ENCODE assay signal across 16 cellular contexts in genomic region chr17:79559111-79559887, GRCh38. TPM values are rescaled to one million over a fixed set of nuclear protein-coding genes. Genes with fewer than 3 reads are reported as not detected.
DNase-seq lines count a peak whose midpoint lies in the region; ATAC-seq and TF ChIP-seq lines count a peak whose summit lies in the region.
"Had no signal": no experiment of that assay in that cellular context is flagged by ENCODE, and none has a peak within 500 bp of the region (broad histone marks: within the 10 kb centered on the region; RNA-seq: fewer than 3 reads in every experiment).

No MANE protein-coding gene starts in this region.

- H3K27ac Mint-ChIP-seq in activated naive CD4-positive, alpha-beta T cell treated with anti-CD3 and anti-CD28 coated beads, Interleukin-2, amount 50 U/mL, for 24 hours, result peak overlapping the region; percentile 0
- no peak overlapping the region for H3K27ac Mint-ChIP-seq in T-cell
- H3K27ac Mint-ChIP-seq: CD4-positive, CD25-positive, alpha-beta regulatory T cell had no signal

- H3K36me3 Mint-ChIP-seq in activated naive CD4-positive, alpha-beta T cell treated with anti-CD3 and anti-CD28 coated beads, Interleukin-2, amount 50 U/mL, for 24 hours, result no peaks in the 10 kb centered on the region
- H3K36me3 Mint-ChIP-seq in T-cell, result no peaks in the 10 kb centered on the region

- TF ChIP-seq CTCF in HEK293 (tag by site-specific recombination; IDR thresholded peaks at IDR 0.05), result no peak
- TF ChIP-seq CTCF in dorsolateral prefrontal cortex (IDR thresholded peaks at IDR 0.05 in 54 of 56, conservative IDR thresholded peaks at IDR 0.05 in 2 of 56; ENCODE audit: low read depth in 1 of 56, partially characterized antibody in 56 of 56), result no peak

- H3K79me1 ChIP-seq in neuronal stem cell (ENCODE audit: low read depth, low read length), result no peaks in the 10 kb centered on the region

- H4K8ac ChIP-seq in neuronal stem cell (ENCODE audit: low read depth, low read length), result no peak overlapping the region

- H2BK15ac ChIP-seq in neuronal stem cell (ENCODE audit: low read length), result no peak overlapping the region

- H3K18ac ChIP-seq in neuronal stem cell (ENCODE audit: low read length), result no peak overlapping the region

- no CpG with 5 or more reads among the region's 2 CpGs for WGBS in neuronal stem cell (ENCODE audit: extremely low coverage in 2 of 2, insufficient read length in 2 of 2, insufficient replicate concordance in 1 of 2), 2 donors

- H3K9me3 Mint-ChIP-seq in activated naive CD4-positive, alpha-beta T cell treated with anti-CD3 and anti-CD28 coated beads, Interleukin-2, amount 50 U/mL, for 24 hours, result no peaks in the 10 kb centered on the region
- H3K9me3 Mint-ChIP-seq in T-cell, result peaks cover 0 to 4% (median 0%) of the 10 kb centered on the region in 3 donors

- peaks cover 0 to 49% (median 3%) of the 10 kb centered on the region in 45 donors for H3K27me3 ChIP-seq in dorsolateral prefrontal cortex
- H3K27me3 ChIP-seq in neuronal stem cell (ENCODE audit: control insufficient read depth in 3 of 3, insufficient read depth in 3 of 3, low read depth in 1 of 3, low read length in 3 of 3), result peaks cover 0 to 3% (median 0%) of the 10 kb centered on the region in 3 experiments

- ATAC-seq in GM21717 (IDR thresholded peaks at IDR 0.05; ENCODE audit: unreplicated experiment), result no peak
- ATAC-seq in T-cell (replicated peaks in 1 of 4), result no peak
- ATAC-seq: HCT116 had no signal

- H3K4me2 ChIP-seq in neuronal stem cell (ENCODE audit: insufficient read depth, low read length, poor library complexity, severe bottlenecking), result no peak overlapping the region

- H2AFZ ChIP-seq in neuronal stem cell (ENCODE audit: low read length), result no peak overlapping the region
- H2AFZ ChIP-seq: GM23248 had no signal

- no peak overlapping the region for H3K23ac ChIP-seq in neuronal stem cell (ENCODE audit: low read depth, low read length, poor library complexity)

- no peak overlapping the region for H2AK5ac ChIP-seq in neuronal stem cell (ENCODE audit: low read depth, low read length)

- H3K14ac ChIP-seq in neuronal stem cell (ENCODE audit: low read length), result no peak overlapping the region

- POLR2A ChIA-PET in HEK293 (lab: Yijun Ruan, JAX) (no interaction called here), T-cell (lab: Charles Lee) (no interaction called here)

- DNase-seq in activated naive CD4-positive, alpha-beta T cell treated with anti-CD3 and anti-CD28 coated beads, Interleukin-2, amount 50 U/mL, for 16 hours, result no peak
- DNase-seq in dorsolateral prefrontal cortex, result no peak
- DNase-seq in neuronal stem cell (ENCODE audit: low spot score), result no peak
- no peak for DNase-seq in T-cell
- DNase-seq in NCI-H1417 (lab: John Stamatoyannopoulos, UW), result no peak
- DNase-seq: CD4-positive, CD25-positive, alpha-beta regulatory T cell; DMS53; GF-D8; GM23248 had no signal

- no peak overlapping the region for H4K91ac ChIP-seq in neuronal stem cell (ENCODE audit: low read depth, low read length, poor library complexity)

- H3K36me3 ChIP-seq in HEK293 (ENCODE audit: control insufficient read depth in 2 of 2, insufficient read depth in 1 of 2, low read length in 2 of 2) (no peaks in the 10 kb centered on the region; a peak in 1 of 3 replicates), neuronal stem cell (replicated peaks in 1 of 2; ENCODE audit: control insufficient read depth in 2 of 2, insufficient read depth in 2 of 2, low read length in 2 of 2) (no peaks in the 10 kb centered on the region)

- H3K4ac ChIP-seq in neuronal stem cell (ENCODE audit: low read length), result no peak overlapping the region

- no peak overlapping the region for H3K4me3 ChIP-seq in HEK293 (ENCODE audit: low read depth, low read length)
- no peak overlapping the region for H3K4me3 ChIP-seq in dorsolateral prefrontal cortex
- no peak overlapping the region for H3K4me3 ChIP-seq in neuronal stem cell (ENCODE audit: low read length in 2 of 2)
- H3K4me3 ChIP-seq: GM23248 had no signal

- no peak overlapping the region for H2BK5ac ChIP-seq in neuronal stem cell (ENCODE audit: low read length)

- H2BK120ac ChIP-seq in neuronal stem cell (ENCODE audit: low read depth, low read length), result no peak overlapping the region

- CTCF ChIA-PET in HEK293 (lab: Yijun Ruan, JAX), result no interaction called here
- CTCF ChIA-PET in T-cell (lab: Charles Lee), result no interaction called here

- H3K4me3 Mint-ChIP-seq in activated naive CD4-positive, alpha-beta T cell treated with anti-CD3 and anti-CD28 coated beads, Interleukin-2, amount 50 U/mL, for 24 hours, result no peak overlapping the region
- no peak overlapping the region for H3K4me3 Mint-ChIP-seq in T-cell
- H3K4me3 Mint-ChIP-seq: CD4-positive, CD25-positive, alpha-beta regulatory T cell had no signal

- peak overlapping the region; percentile 12 for H3K9ac ChIP-seq in neuronal stem cell (ENCODE audit: low read depth, low read length, poor library complexity)
- H3K9ac ChIP-seq: GM23248 had no signal

- intact Hi-C loops in dorsolateral prefrontal cortex (cut with DNase I), result no loop called here

- H3K27me3 Mint-ChIP-seq in activated naive CD4-positive, alpha-beta T cell treated with anti-CD3 and anti-CD28 coated beads, Interleukin-2, amount 50 U/mL, for 24 hours, result peaks cover 18% of the 10 kb centered on the region
- H3K27me3 Mint-ChIP-seq in T-cell, result peaks cover 31 to 65% of the 10 kb centered on the region in 2 donors

- no peak overlapping the region for H3K27ac ChIP-seq in HEK293 (ENCODE audit: extremely low read depth, low read depth, low read length)
- H3K27ac ChIP-seq in dorsolateral prefrontal cortex, result peak overlapping the region in 40 of 59 donors; percentile 37 to 91 (median 80)
- no peak overlapping the region for H3K27ac ChIP-seq in neuronal stem cell (replicated peaks; ENCODE audit: low read length)
- H3K27ac ChIP-seq: 22Rv1, GM23248, HL-60 had no signal

- peaks cover 5% of the 10 kb centered on the region for H3K4me1 Mint-ChIP-seq in activated naive CD4-positive, alpha-beta T cell treated with anti-CD3 and anti-CD28 coated beads, Interleukin-2, amount 50 U/mL, for 24 hours
- H3K4me1 Mint-ChIP-seq in T-cell, result peaks cover 0 to 5% (median 5%) of the 10 kb centered on the region in 3 donors

- H3K4me1 ChIP-seq in HEK293 (ENCODE audit: control insufficient read depth, insufficient read depth, low read length), result no peaks in the 10 kb centered on the region
- peaks cover 0 to 12% of the 10 kb centered on the region in 2 donors for H3K4me1 ChIP-seq in neuronal stem cell (ENCODE audit: control insufficient read depth in 2 of 2, insufficient read depth in 1 of 2, low read depth in 1 of 2, low read length in 2 of 2)

- H3K9me3 ChIP-seq in HEK293 (ENCODE audit: control insufficient read depth, insufficient read depth, low read depth, low read length) (no peaks in the 10 kb centered on the region), neuronal stem cell (replicated peaks in 1 of 2; ENCODE audit: control insufficient read depth in 2 of 2, insufficient read depth in 1 of 2, low read depth in 1 of 2, low read length in 2 of 2) (peaks cover 0 to 4% of the 10 kb centered on the region in 2 donors)

- no peak overlapping the region for H2BK12ac ChIP-seq in neuronal stem cell (ENCODE audit: low read length)

TF ChIP-seq in HEK293, 187 proteins besides CTCF, POLR2A, EP300 and RAD21 (continues in another document):
- no peak for TF ChIP-seq ZNF350 (tag by site-specific recombination; IDR thresholded peaks at IDR 0.05)
- 0 out of 2 replicates have a peak, but pooled peaks have one; percentile 18 for TF ChIP-seq ZNF157 (tag by site-specific recombination; IDR thresholded peaks at IDR 0.05)
- no peak for TF ChIP-seq ZNF426 (tag by site-specific recombination; IDR thresholded peaks at IDR 0.05)
- TF ChIP-seq ZNF133 (tag by site-specific recombination; IDR thresholded peaks at IDR 0.05), result no peak
- TF ChIP-seq GFI1B (tag by site-specific recombination; IDR thresholded peaks at IDR 0.05), result no peak
- TF ChIP-seq ZNF626 (tag by site-specific recombination; IDR thresholded peaks at IDR 0.05), result no peak
- peak; percentile 37; the same call in 1 of the 2 replicates for TF ChIP-seq ZNF366 (tag by site-specific recombination; conservative IDR thresholded peaks at IDR 0.05)
- TF ChIP-seq ZNF776 (tag by site-specific recombination; IDR thresholded peaks at IDR 0.05; ENCODE audit: borderline replicate concordance), result no peak
- TF ChIP-seq KLF1 (tag by site-specific recombination; IDR thresholded peaks at IDR 0.05), result peak; percentile 85
- TF ChIP-seq ZNF558 (tag by site-specific recombination; IDR thresholded peaks at IDR 0.05), result no peak
- TF ChIP-seq ZNF792 (tag by site-specific recombination; IDR thresholded peaks at IDR 0.05), result no peak
- TF ChIP-seq ZNF416 (tag by site-specific recombination; IDR thresholded peaks at IDR 0.05), result no peak
- no peak for TF ChIP-seq ZNF280C (tag by site-specific recombination; IDR thresholded peaks at IDR 0.05)
- peak; percentile 98 for TF ChIP-seq ZFHX2 (tag by site-specific recombination; conservative IDR thresholded peaks at IDR 0.05)
- TF ChIP-seq SCRT1 (tag by site-specific recombination; IDR thresholded peaks at IDR 0.05; ENCODE audit: borderline replicate concordance), result no peak
- no peak for TF ChIP-seq ZNF701 (tag by site-specific recombination; IDR thresholded peaks at IDR 0.05)
- no peak for TF ChIP-seq ZNF654 (tag by site-specific recombination; IDR thresholded peaks at IDR 0.05; ENCODE audit: low read depth)

RNA-seq across cellular contexts. Expression of gene RBFOX3, which starts 51.6 kb away (rescaled TPM):
- total RNA-seq in dorsolateral prefrontal cortex, result 100 to 1,000 TPM in 113 of 120 experiments, 10 to 100 TPM in 7; 51.1 to 231 (median 154) TPM
- polyA plus RNA-seq in neuronal stem cell (2013, experiment 1 of 2), result 13.0 TPM
- 12.5 TPM for polyA plus RNA-seq in neuronal stem cell (2013, experiment 2 of 2)
- not detected for total RNA-seq in T-cell
- total RNA-seq: A673; CD4-positive, CD25-positive, alpha-beta regulatory T cell; GM23248 had no signal
- polyA plus RNA-seq: GM23248 had no signal

Comparison
In these comparisons a context has a peak if more than half of its experiments do, and no peak if none do; other contexts are left out.
1. H3K27ac ChIP-seq: peak in dorsolateral prefrontal cortex (40 of 59); none in HEK293 (single experiment) and neuronal stem cell (single experiment).
2. RNA of gene RBFOX3, which starts 51.6 kb away (total RNA-seq): 51.1 to 231 TPM in dorsolateral prefrontal cortex; not detected in T-cell; every median in the first group is over 10 times any median in the second.